1 cellular context compared by ENCODE assay signal in genomic region chr1:3773572-3774502, GRCh38.
TF ChIP-seq lines count a peak whose summit lies in the region.

No MANE protein-coding gene starts in this region.

TF ChIP-seq in GM12878, 131 proteins besides CTCF, POLR2A, EP300 and RAD21:
- TF ChIP-seq HDAC6 (IDR thresholded peaks at IDR 0.05; ENCODE audit: unreplicated experiment) (no peak), HDAC2 (IDR thresholded peaks at IDR 0.05) (no peak), SUPT20H (IDR thresholded peaks at IDR 0.05; ENCODE audit: borderline replicate concordance, control insufficient read depth, low read depth, low read length) (no peak), BCLAF1 (IDR thresholded peaks at IDR 0.05) (no peak), ATF2 (IDR thresholded peaks at IDR 0.05; ENCODE audit: low read length) (no peak), NR2F1 (conservative IDR thresholded peaks at IDR 0.05) (no peak), ASH2L (IDR thresholded peaks at IDR 0.05; ENCODE audit: borderline replicate concordance, low read depth) (no peak)
